In genomic region chr2:85236107-85236506, GRCh38 we compare ENCODE assay signal across 1 cellular context.
TF ChIP-seq lines count a peak whose summit lies in the region.

No MANE protein-coding gene starts in this region.

TF ChIP-seq in WTC11, 78 proteins besides CTCF, POLR2A, EP300 and RAD21 (continued from another document):
- TF ChIP-seq E2F1 (CRISPR knock-in tag; IDR thresholded peaks at IDR 0.05) (no peak), SP1 (CRISPR knock-in tag; conservative IDR thresholded peaks at IDR 0.05) (no peak), TEAD4 (CRISPR knock-in tag; IDR thresholded peaks at IDR 0.05) (no peak)
